Comparison of ENCODE assay signal across 8 cellular contexts in genomic region chr2:127293386-127293757, GRCh38. TPM values are rescaled to one million over a fixed set of nuclear protein-coding genes. Genes with fewer than 3 reads are reported as not detected.
DNase-seq lines count a peak whose midpoint lies in the region; ATAC-seq and TF ChIP-seq lines count a peak whose summit lies in the region.

No MANE protein-coding gene starts in this region.

- no peaks in the 10 kb centered on the region for H3K27me3 ChIP-seq in duodenal mucosa (ENCODE audit: control insufficient read depth in 1 of 2, insufficient read depth in 2 of 2, low read length in 2 of 2)
- H3K27me3 ChIP-seq in mucosa of rectum (ENCODE audit: control insufficient read depth in 2 of 2, insufficient read depth in 2 of 2, low read length in 2 of 2): no peaks in the 10 kb centered on the region

- peak overlapping the region; percentile 71 for H2AFZ ChIP-seq in OCI-LY7 (ENCODE audit: low read length)

- CTCF ChIA-PET in activated CD4-positive, alpha-beta T cell treated with anti-CD3 and anti-CD28 coated beads for 36 hours (lab: Charles Lee): interaction anchor here (0.6 to 2.5 kb wide), 6 partner anchors 9 to 186 kb away, joined by 3 to 11 read pairs (median 5); no protein-coding TSS in a partner anchor
- CTCF ChIA-PET in OCI-LY7 (lab: Charles Lee; ENCODE audit: unreplicated experiment): no interaction called here

- TSS peak; percentile 52 for BruUV-seq in OCI-LY7 (replicated peaks; lab: Mats Ljungman, UMichigan)

- no peak for TF ChIP-seq CTCF in OCI-LY7 (conservative IDR thresholded peaks at IDR 0.05; ENCODE audit: low read length)

- H3K79me2 ChIP-seq in OCI-LY7 (ENCODE audit: insufficient read depth, low read depth, low read length): peaks cover 21% of the 10 kb centered on the region; the same call in 1 of the 2 replicates

- POLR2A ChIA-PET in activated CD4-positive, alpha-beta T cell treated with anti-CD3 and anti-CD28 coated beads for 36 hours (lab: Charles Lee): interaction anchor here (0.7 to 1.3 kb wide), 2 partner anchors 117 to 233 kb away, joined by 3 read pairs; partner anchors contain the start of gene IWS1
- POLR2A ChIA-PET in OCI-LY7 (lab: Charles Lee): interaction anchor here (0.5 to 3.1 kb wide), 7 partner anchors 11 to 1294 kb away, joined by 3 to 16 read pairs (median 5); no protein-coding TSS in a partner anchor

- H3K27me3 Mint-ChIP-seq in activated CD4-positive, alpha-beta T cell treated with anti-CD3 and anti-CD28 coated beads for 36 hours: no peaks in the 10 kb centered on the region

- H3K9ac ChIP-seq in duodenal mucosa (ENCODE audit: low read depth in 1 of 2, low read length in 2 of 2) (peak overlapping the region; percentile 90 to 92), mucosa of rectum (ENCODE audit: low read depth in 1 of 2, low read length in 2 of 2) (peak overlapping the region; percentile 83 to 90)

- H3K27ac Mint-ChIP-seq in activated CD4-positive, alpha-beta T cell treated with anti-CD3 and anti-CD28 coated beads for 36 hours: peak overlapping the region; percentile 100

- DNase-seq in activated CD4-positive, alpha-beta T cell treated with anti-CD3 and anti-CD28 coated beads for 36 hours: peak; percentile 46
- DNase-seq in activated CD4-positive, alpha-beta T cell treated with anti-CD3 and anti-CD28 coated beads for 4 hours: no peak
- no peak for DNase-seq in OCI-LY7 (ENCODE audit: low spot score)
- DNase-seq in foreskin melanocyte: no peak
- DNase-seq in Ammon's horn (ENCODE audit: low spot score): no peak

- H3K4me1 ChIP-seq in OCI-LY7 (ENCODE audit: insufficient read depth, low read length, poor library complexity, severe bottlenecking) (peaks cover 13% of the 10 kb centered on the region), duodenal mucosa (ENCODE audit: control insufficient read depth in 1 of 2, insufficient read depth in 2 of 2, low read length in 2 of 2) (peaks cover 11 to 18% of the 10 kb centered on the region in 2 donors), mucosa of rectum (ENCODE audit: control insufficient read depth in 2 of 2, insufficient read depth in 2 of 2, low read length in 2 of 2) (peaks cover 5 to 8% of the 10 kb centered on the region in 2 donors)

- H3K27ac ChIP-seq in OCI-LY7 (ENCODE audit: low read depth, low read length, poor library complexity, severe bottlenecking) (peak overlapping the region; percentile 50), duodenal mucosa (ENCODE audit: low read depth, low read length) (no peak overlapping the region), mucosa of rectum (ENCODE audit: low read depth in 2 of 2, low read length in 2 of 2) (peak overlapping the region in 1 of 2 donors; percentile 63)

- H3K36me3 ChIP-seq in OCI-LY7 (ENCODE audit: insufficient read depth, low read length) (peaks cover 44% of the 10 kb centered on the region), duodenal mucosa (ENCODE audit: control insufficient read depth in 1 of 2, insufficient read depth in 2 of 2, low read length in 2 of 2) (peaks cover 36 to 42% of the 10 kb centered on the region in 2 donors), mucosa of rectum (ENCODE audit: control insufficient read depth in 2 of 2, insufficient read depth in 2 of 2, low read length in 2 of 2) (peaks cover 23 to 39% of the 10 kb centered on the region in 2 donors)

- peak overlapping the region; percentile 98 for H3K4me3 Mint-ChIP-seq in activated CD4-positive, alpha-beta T cell treated with anti-CD3 and anti-CD28 coated beads for 36 hours

- no peaks in the 10 kb centered on the region for H3K9me2 ChIP-seq in OCI-LY7 (ENCODE audit: insufficient read depth, low read length)

- peak; percentile 9 for ATAC-seq in activated CD4-positive, alpha-beta T cell treated with anti-CD3 and anti-CD28 coated beads for 36 hours
- no peak for ATAC-seq in GM18519 (IDR thresholded peaks at IDR 0.05; ENCODE audit: low FRiP score, unreplicated experiment)

- intact Hi-C loops in activated CD4-positive, alpha-beta T cell treated with anti-CD3 and anti-CD28 coated beads for 36 hours (cut with DNase I, micrococcal nuclease): loop anchor here in 1 of 2 experiments (5.0 to 10.0 kb wide), 2 partner anchors 211 to 801 kb away; partner anchors contain the start of gene UGGT1
- intact Hi-C loops in OCI-LY7 (cut with micrococcal nuclease; ENCODE audit: unreplicated experiment): no loop called here

- peaks cover 33% of the 10 kb centered on the region for H3K36me3 Mint-ChIP-seq in activated CD4-positive, alpha-beta T cell treated with anti-CD3 and anti-CD28 coated beads for 36 hours (ENCODE audit: low read depth)

- H3K9me3 Mint-ChIP-seq in activated CD4-positive, alpha-beta T cell treated with anti-CD3 and anti-CD28 coated beads for 36 hours (ENCODE audit: low read depth): no peaks in the 10 kb centered on the region

- H3K4me2 ChIP-seq in OCI-LY7 (ENCODE audit: low read length): peak overlapping the region; percentile 76

- no peaks in the 10 kb centered on the region for H4K20me1 ChIP-seq in OCI-LY7 (ENCODE audit: insufficient read depth, low read length)

- H3K9me3 ChIP-seq in OCI-LY7 (ENCODE audit: low read length) (no peaks in the 10 kb centered on the region), duodenal mucosa (ENCODE audit: control insufficient read depth in 1 of 2, low read length in 2 of 2) (no peaks in the 10 kb centered on the region), mucosa of rectum (ENCODE audit: control insufficient read depth in 2 of 2, low read length in 2 of 2) (no peaks in the 10 kb centered on the region)

- peaks cover 20% of the 10 kb centered on the region for H3K4me1 Mint-ChIP-seq in activated CD4-positive, alpha-beta T cell treated with anti-CD3 and anti-CD28 coated beads for 36 hours

- H3K4me3 ChIP-seq in OCI-LY7 (ENCODE audit: low read depth, low read length, poor library complexity, severe bottlenecking): peak overlapping the region; percentile 87
- peak overlapping the region; percentile 97 for H3K4me3 ChIP-seq in duodenal mucosa (ENCODE audit: low read depth in 1 of 2, low read length in 2 of 2)
- H3K4me3 ChIP-seq in mucosa of rectum (ENCODE audit: low read length in 2 of 2): peak overlapping the region; percentile 87 to 88

RNA-seq across cellular contexts. Expression of gene ERCC3, which starts 0.6 kb away (rescaled TPM):
- total RNA-seq in activated CD4-positive, alpha-beta T cell treated with anti-CD3 and anti-CD28 coated beads for 36 hours: 10 to 100 TPM; 49.5 to 49.8 TPM
- 35.1 and 41.9 TPM in 2 replicates for total RNA-seq in OCI-LY7 (2014; rRNA removed; shearing (Covaris generic))
- total RNA-seq in OCI-LY7 (2022): 58.3 and 58.4 TPM in 2 replicates
